In genomic region chr9:22079873-22080341, GRCh38 we compare ENCODE assay signal across 8 cellular contexts.
DNase-seq lines count a peak whose midpoint lies in the region; ATAC-seq and TF ChIP-seq lines count a peak whose summit lies in the region.

No MANE protein-coding gene starts in this region.

- H4K20me1 ChIP-seq in IMR-90 (ENCODE audit: insufficient read depth, low read length): no peaks in the 10 kb centered on the region
- no peaks in the 10 kb centered on the region for H4K20me1 ChIP-seq in mammary epithelial cell (ENCODE audit: insufficient read depth, low read length)

- DNase-seq in Ammon's horn (ENCODE audit: low spot score) (peak; percentile 53), IMR-90 (peak; percentile 87), mammary epithelial cell (peak; percentile 93), putamen (ENCODE audit: low spot score) (peak; percentile 42), DMS53 (lab: John Stamatoyannopoulos, UW) (no peak), NCI-H748 treated with DMSO at 0.1 percent for 48 hours (lab: John Stamatoyannopoulos, UW) (no peak), mesothelial cell of epicardium (ENCODE audit: low spot score in 2 of 2, unreplicated experiment in 2 of 2) (no peak)

- H2AK5ac ChIP-seq in IMR-90 (ENCODE audit: low read depth, low read length): peak overlapping the region; percentile 58; the same call in 1 of the 2 replicates

- no peak for TF ChIP-seq POLR2A in IMR-90 (IDR thresholded peaks at IDR 0.05; ENCODE audit: low read depth, low read length)

- peak overlapping the region; percentile 43; the same call in 1 of the 2 replicates for H3K14ac ChIP-seq in IMR-90 (replicated peaks; ENCODE audit: low read depth, low read length)

- BruUV-seq in IMR-90 (replicated peaks; lab: Mats Ljungman, UMichigan): no TSS peak
- BruUV-seq in mammary epithelial cell (replicated peaks; lab: Mats Ljungman, UMichigan): no TSS peak

- peak overlapping the region; percentile 67 for H4K91ac ChIP-seq in IMR-90 (ENCODE audit: insufficient read depth, low read depth, low read length)

- no peak overlapping the region for H3K9ac ChIP-seq in IMR-90 (ENCODE audit: low read depth, low read length)
- no peak overlapping the region for H3K9ac ChIP-seq in mammary epithelial cell (ENCODE audit: insufficient read depth, low read length)

- no peaks in the 10 kb centered on the region for H3K79me2 ChIP-seq in mammary epithelial cell (ENCODE audit: insufficient read depth, low read length)

- H3K27me3 ChIP-seq in IMR-90 (ENCODE audit: control insufficient read depth, insufficient read depth, low read length): no peaks in the 10 kb centered on the region
- no peaks in the 10 kb centered on the region for H3K27me3 ChIP-seq in mammary epithelial cell (ENCODE audit: insufficient read depth, low read length)

- H3K4me3 Mint-ChIP-seq in mesothelial cell of epicardium: no peak overlapping the region

- H3K4me3 ChIP-seq in IMR-90 (ENCODE audit: insufficient read depth, low read depth, low read length): no peak overlapping the region
- H3K4me3 ChIP-seq in mammary epithelial cell (replicated peaks in 1 of 3; ENCODE audit: insufficient read depth in 1 of 3, low read depth in 2 of 3, low read length in 3 of 3): no peak overlapping the region

- H3K27me3 Mint-ChIP-seq in mesothelial cell of epicardium (ENCODE audit: low read depth): no peaks in the 10 kb centered on the region

- POLR2A ChIA-PET in IMR-90 (lab: Charles Lee; ENCODE audit: unreplicated experiment): interaction anchor here (0.6 kb wide), 1 partner anchor 71 kb away, joined by 5 read pairs; the partner anchor contains the start of gene CDKN2B

- CTCF ChIA-PET in IMR-90 (lab: Yijun Ruan, JAX): interaction anchor here (1.5 kb wide), 1 partner anchor 11 kb away, joined by 3 read pairs; no protein-coding TSS in a partner anchor
- CTCF ChIA-PET in mammary epithelial cell (lab: Charles Lee; ENCODE audit: low non-redundant PET): no interaction called here

- no peak overlapping the region for H3K27ac ChIP-seq in IMR-90 (ENCODE audit: insufficient read depth, low read length)
- peak overlapping the region; percentile 39 for H3K27ac ChIP-seq in mammary epithelial cell (ENCODE audit: insufficient read depth, low read depth, low read length)

- H3K9me3 ChIP-seq in IMR-90 (ENCODE audit: control insufficient read depth, insufficient read depth, low read length) (no peaks in the 10 kb centered on the region), mammary epithelial cell (replicated peaks; ENCODE audit: insufficient read depth, low read length) (no peaks in the 10 kb centered on the region)

- H2AK9ac ChIP-seq in IMR-90 (replicated peaks; ENCODE audit: low read depth, low read length, poor library complexity): no peak overlapping the region

- H4K5ac ChIP-seq in IMR-90 (ENCODE audit: low read depth, low read length): peak overlapping the region; percentile 62; the same call in 1 of the 2 replicates

- H3K36me3 Mint-ChIP-seq in mesothelial cell of epicardium: no peaks in the 10 kb centered on the region

- peak overlapping the region; percentile 45; the same call in 2 of the 3 replicates for H2BK15ac ChIP-seq in IMR-90 (ENCODE audit: low read depth, low read length)

- TF ChIP-seq RAD21 in IMR-90 (IDR thresholded peaks at IDR 0.05; ENCODE audit: low read length): no peak

- peak overlapping the region; percentile 74; the same call in 1 of the 2 replicates for H3K18ac ChIP-seq in IMR-90 (ENCODE audit: low read depth, low read length)

- H2AFZ ChIP-seq in IMR-90 (replicated peaks; ENCODE audit: low read length, poor library complexity): no peak overlapping the region
- H2AFZ ChIP-seq in mammary epithelial cell (ENCODE audit: low read depth, low read length): peak overlapping the region; percentile 91

- WGBS in IMR-90 (ENCODE audit: extremely low coverage in 2 of 2, insufficient read length in 1 of 2), 2 experiments: 60% methylated on average over 1 of the region's 4 CpGs; no CpG with 5 or more reads in 1 of the 2 experiments
- 9% methylated on average over 4 of the region's 4 CpGs for whole genome bisulfite sequencing in mammary epithelial cell (ENCODE audit: low coverage, missing lambda C conversion rate)

- no peaks in the 10 kb centered on the region for H3K9me3 Mint-ChIP-seq in mesothelial cell of epicardium

- H3K4me1 ChIP-seq in IMR-90 (ENCODE audit: control insufficient read depth, insufficient read depth, low read length) (peaks cover 6% of the 10 kb centered on the region), mammary epithelial cell (ENCODE audit: insufficient read depth, low read length) (peaks cover 25% of the 10 kb centered on the region)

- in situ Hi-C loops in IMR-90 (cut with MboI; ENCODE audit: low sequenced_read_pairs): no loop called here
- in situ Hi-C loops in mammary epithelial cell (cut with MboI; ENCODE audit: low sequenced_read_pairs in 2 of 2): loop anchor here in 1 of 2 donors (10.0 kb wide), 1 partner anchor 55 kb away; no protein-coding TSS in a partner anchor

- H2BK20ac ChIP-seq in IMR-90 (ENCODE audit: low read depth, low read length): peak overlapping the region; percentile 39; the same call in 1 of the 2 replicates

- peak overlapping the region; percentile 67 for H3K4ac ChIP-seq in IMR-90 (ENCODE audit: low read depth, low read length)

- TF ChIP-seq CTCF in IMR-90 (conservative IDR thresholded peaks at IDR 0.05; ENCODE audit: low read depth, low read length) (no peak), mammary epithelial cell (conservative IDR thresholded peaks at IDR 0.05 in 1 of 2, IDR thresholded peaks at IDR 0.05 in 1 of 2; ENCODE audit: extremely low read depth in 1 of 2, insufficient read depth in 1 of 2, low read depth in 1 of 2, low read length in 2 of 2) (no peak), mesothelial cell of epicardium (IDR thresholded peaks at IDR 0.05; ENCODE audit: unreplicated experiment) (no peak)

- peaks cover 19% of the 10 kb centered on the region for H3K4me1 Mint-ChIP-seq in mesothelial cell of epicardium

- no peak overlapping the region for H3K56ac ChIP-seq in IMR-90 (ENCODE audit: extremely low read depth, insufficient read depth, low read length)

- H3K23ac ChIP-seq in IMR-90 (ENCODE audit: low read depth, low read length): no peak overlapping the region

- no peaks in the 10 kb centered on the region for H3K79me1 ChIP-seq in IMR-90 (ENCODE audit: low read depth in 1 of 2, low read length in 2 of 2)

- dilution Hi-C loops in IMR-90 (cut with HindIII; ENCODE audit: low sequenced_read_pairs, unreplicated experiment): no loop called here
- dilution Hi-C loops in mammary epithelial cell (cut with HindIII; ENCODE audit: low sequenced_read_pairs): no loop called here

- H3K27ac Mint-ChIP-seq in mesothelial cell of epicardium: no peak overlapping the region

- ATAC-seq in GM21360 (IDR thresholded peaks at IDR 0.05; ENCODE audit: unreplicated experiment) (peak; percentile 97), IMR-90 (ENCODE audit: low read depth) (peak; percentile 48)

- no peaks in the 10 kb centered on the region for H3K9me1 ChIP-seq in IMR-90 (ENCODE audit: insufficient read depth, low read length)

- H2BK120ac ChIP-seq in IMR-90 (ENCODE audit: low read depth, low read length): peak overlapping the region; percentile 80

- peak overlapping the region; percentile 26 for H2BK5ac ChIP-seq in IMR-90 (ENCODE audit: low read depth, low read length, poor library complexity, severe bottlenecking)

- peak overlapping the region; percentile 69 to 71; a peak in 2 of 4 replicates for H4K8ac ChIP-seq in IMR-90 (ENCODE audit: low read depth in 2 of 2, low read length in 2 of 2)

- H3K4me2 ChIP-seq in IMR-90 (ENCODE audit: low read depth, low read length) (no peak overlapping the region), mammary epithelial cell (ENCODE audit: insufficient read depth, low read depth, low read length) (peak overlapping the region; percentile 16)

- intact Hi-C loops in IMR-90 (cut with micrococcal nuclease) (no loop called here), mammary epithelial cell (cut with micrococcal nuclease) (no loop called here)

- H3K36me3 ChIP-seq in IMR-90 (ENCODE audit: control insufficient read depth, insufficient read depth, low read length) (no peaks in the 10 kb centered on the region), mammary epithelial cell (ENCODE audit: insufficient read depth, low read length) (no peaks in the 10 kb centered on the region)

TF ChIP-seq in IMR-90, 13 proteins besides CTCF, POLR2A, EP300 and RAD21:
- no peak for TF ChIP-seq SMC3 (IDR thresholded peaks at IDR 0.05; ENCODE audit: low read depth, low read length)
- peak; percentile 82 for TF ChIP-seq CEBPB (IDR thresholded peaks at IDR 0.05; ENCODE audit: low read depth, low read length)

Comparison
In these comparisons a context has a peak if more than half of its experiments do, and no peak if none do; other contexts are left out.
1. DNase-seq: peak in Ammon's horn (single experiment), IMR-90 (single experiment), mammary epithelial cell (single experiment) and putamen (single experiment); none in DMS53 (single experiment), NCI-H748 treated with DMSO at 0.1 percent for 48 hours (single experiment) and mesothelial cell of epicardium (0 of 2).